20 cellular contexts compared by ENCODE assay signal in genomic region chr6:11828185-11828897, GRCh38. TPM values are rescaled to one million over a fixed set of nuclear protein-coding genes. Genes with fewer than 3 reads are reported as not detected.
DNase-seq lines count a peak whose midpoint lies in the region; ATAC-seq and TF ChIP-seq lines count a peak whose summit lies in the region.
"Had no signal": no experiment of that assay in that cellular context is flagged by ENCODE, and none has a peak within 500 bp of the region (broad histone marks: within the 10 kb centered on the region; RNA-seq: fewer than 3 reads in every experiment).

No MANE protein-coding gene starts in this region.

- no peak overlapping the region for H3K56ac ChIP-seq in IMR-90 (ENCODE audit: extremely low read depth, insufficient read depth, low read length)

- POLR2A ChIA-PET in IMR-90 (lab: Charles Lee; ENCODE audit: unreplicated experiment) = no interaction called here

- H3K9ac ChIP-seq in IMR-90 (ENCODE audit: low read depth, low read length) = no peak overlapping the region

- H2BK15ac ChIP-seq in IMR-90 (ENCODE audit: low read depth, low read length) = no peak overlapping the region

- BruUV-seq in IMR-90 (replicated peaks; lab: Mats Ljungman, UMichigan) = no TSS peak

- H2AK9ac ChIP-seq in IMR-90 (replicated peaks; ENCODE audit: low read depth, low read length, poor library complexity) = no peak overlapping the region

- CTCF ChIA-PET in IMR-90 (lab: Yijun Ruan, JAX) = no interaction called here

- in situ Hi-C loops in GM13976 (cut with MboI; ENCODE audit: low sequenced_read_pairs, unreplicated experiment) (loop anchor here (10.0 kb wide), 1 partner anchor 94 kb away; no protein-coding TSS in a partner anchor), IMR-90 (cut with MboI; ENCODE audit: low sequenced_read_pairs) (no loop called here)

- H3K27ac ChIP-seq in IMR-90 (ENCODE audit: insufficient read depth, low read length) = no peak overlapping the region
- no peak overlapping the region for H3K27ac ChIP-seq in right lobe of liver
- H3K27ac ChIP-seq: breast epithelium, psoas muscle had no signal

- no peak overlapping the region for H3K4me3 ChIP-seq in IMR-90 (ENCODE audit: insufficient read depth, low read depth, low read length)
- no peak overlapping the region for H3K4me3 ChIP-seq in right lobe of liver
- H3K4me3 ChIP-seq: breast epithelium, psoas muscle had no signal

- no peak overlapping the region for H3K4ac ChIP-seq in IMR-90 (ENCODE audit: low read depth, low read length)

- DNase-seq in GM13976 (ENCODE audit: low spot score) (peak; percentile 49), IMR-90 (peak; percentile 11), SIG-M5 treated with dmso at 0.1 percent for 504 hours (lab: John Stamatoyannopoulos, UW; ENCODE audit: unreplicated experiment) (peak; percentile 70), pons (ENCODE audit: low spot score) (peak; percentile 35), OCI-M2 (lab: John Stamatoyannopoulos, UW; ENCODE audit: unreplicated experiment) (no peak), right lobe of liver (no peak), HuH-7 (ENCODE audit: low spot score) (no peak)
- no peak for DNase-seq in activated naive CD4-positive, alpha-beta T cell (lab: John Stamatoyannopoulos, UW)
- DNase-seq: activated CD4-positive, alpha-beta T cell treated with anti-CD3 and anti-CD28 coated beads, Interleukin-2, amount 50 U/mL, for 1 hour; activated naive CD8-positive, alpha-beta T cell treated with anti-CD3 and anti-CD28 coated beads, Interleukin-2, amount 10 ng/mL, durations not matched to agents 7 days and 5 days; activated T-cell treated with anti-CD3 and anti-CD28 coated beads, Interleukin-2, amount 50 U/mL, for 24 hours; DMS 273 treated with DMSO at 0.1 percent for 48 hours; HCEC 1CT; left colon; NCI-H1105; NCI-H2227 treated with DMSO at 0.1 percent for 48 hours; psoas muscle had no signal

- WGBS in IMR-90 (ENCODE audit: extremely low coverage in 2 of 2, insufficient read length in 1 of 2), 2 experiments = no CpG with 5 or more reads among the region's 6 CpGs
- 73% methylated on average over 5 of the region's 6 CpGs for WGBS in right lobe of liver (ENCODE audit: insufficient coverage, low coverage, low lambda C conversion rate, missing lambda C conversion rate)

- no peak for TF ChIP-seq POLR2A in IMR-90 (IDR thresholded peaks at IDR 0.05; ENCODE audit: low read depth, low read length)
- TF ChIP-seq POLR2A in right lobe of liver (IDR thresholded peaks at IDR 0.05) = no peak

- H3K18ac ChIP-seq in IMR-90 (ENCODE audit: low read depth, low read length) = no peak overlapping the region

- no peaks in the 10 kb centered on the region for H3K9me1 ChIP-seq in IMR-90 (ENCODE audit: insufficient read depth, low read length)

- H2AFZ ChIP-seq in IMR-90 (replicated peaks; ENCODE audit: low read length, poor library complexity) = no peak overlapping the region

- no peaks in the 10 kb centered on the region for H3K79me1 ChIP-seq in IMR-90 (ENCODE audit: low read depth in 1 of 2, low read length in 2 of 2)

- dilution Hi-C loops in IMR-90 (cut with HindIII; ENCODE audit: low sequenced_read_pairs, unreplicated experiment) = no loop called here

- H2BK5ac ChIP-seq in IMR-90 (ENCODE audit: low read depth, low read length, poor library complexity, severe bottlenecking) = no peak overlapping the region

- H3K4me2 ChIP-seq in IMR-90 (ENCODE audit: low read depth, low read length) = no peak overlapping the region

- intact Hi-C loops in IMR-90 (cut with micrococcal nuclease) (no loop called here), right lobe of liver (cut with DNase I) (no loop called here)

- TF ChIP-seq RAD21 in IMR-90 (IDR thresholded peaks at IDR 0.05; ENCODE audit: low read length) = no peak

- ATAC-seq in IMR-90 (ENCODE audit: low read depth) (no peak), right lobe of liver (no peak)
- ATAC-seq: HepG2, left colon, psoas muscle, SK-N-SH treated with all-trans-retinoic acid at 6 μM for 48 hours had no signal

- H3K4me1 ChIP-seq in IMR-90 (ENCODE audit: control insufficient read depth, insufficient read depth, low read length) = no peaks in the 10 kb centered on the region
- peaks cover 0 to 2% (median under 1%) of the 10 kb centered on the region in 4 donors for H3K4me1 ChIP-seq in right lobe of liver
- H3K4me1 ChIP-seq: breast epithelium, psoas muscle had no signal

- no peak overlapping the region for H2AK5ac ChIP-seq in IMR-90 (ENCODE audit: low read depth, low read length)

- H3K27me3 ChIP-seq in IMR-90 (ENCODE audit: control insufficient read depth, insufficient read depth, low read length) (no peaks in the 10 kb centered on the region), right lobe of liver (no peaks in the 10 kb centered on the region)
- H3K27me3 ChIP-seq: breast epithelium had no signal

- H4K91ac ChIP-seq in IMR-90 (ENCODE audit: insufficient read depth, low read depth, low read length) = no peak overlapping the region

- H2BK20ac ChIP-seq in IMR-90 (ENCODE audit: low read depth, low read length) = no peak overlapping the region

- H2BK120ac ChIP-seq in IMR-90 (ENCODE audit: low read depth, low read length) = no peak overlapping the region

- H4K20me1 ChIP-seq in IMR-90 (ENCODE audit: insufficient read depth, low read length) = no peaks in the 10 kb centered on the region

- no peak overlapping the region for H4K8ac ChIP-seq in IMR-90 (ENCODE audit: low read depth in 2 of 2, low read length in 2 of 2)

- H3K23ac ChIP-seq in IMR-90 (ENCODE audit: low read depth, low read length) = no peak overlapping the region

- peak overlapping the region; percentile 15; the same call in 1 of the 2 replicates for H3K14ac ChIP-seq in IMR-90 (replicated peaks; ENCODE audit: low read depth, low read length)

- no peak for TF ChIP-seq CTCF in GM13976 (IDR thresholded peaks at IDR 0.05; ENCODE audit: borderline replicate concordance, control extremely low read depth, extremely low read depth, insufficient read depth, missing control alignments)
- TF ChIP-seq CTCF in IMR-90 (conservative IDR thresholded peaks at IDR 0.05; ENCODE audit: low read depth, low read length) = no peak
- no peak for TF ChIP-seq CTCF in right lobe of liver (IDR thresholded peaks at IDR 0.05)

- no peak overlapping the region for H4K5ac ChIP-seq in IMR-90 (ENCODE audit: low read depth, low read length)

- H3K36me3 ChIP-seq in IMR-90 (ENCODE audit: control insufficient read depth, insufficient read depth, low read length) (no peaks in the 10 kb centered on the region), right lobe of liver (no peaks in the 10 kb centered on the region)
- H3K36me3 ChIP-seq: breast epithelium had no signal

- H3K9me3 ChIP-seq in IMR-90 (ENCODE audit: control insufficient read depth, insufficient read depth, low read length) = no peaks in the 10 kb centered on the region
- H3K9me3 ChIP-seq in right lobe of liver = no peaks in the 10 kb centered on the region
- H3K9me3 ChIP-seq: breast epithelium, psoas muscle had no signal

TF ChIP-seq in IMR-90, 13 proteins besides CTCF, POLR2A, EP300 and RAD21:
- TF ChIP-seq BHLHE40 (IDR thresholded peaks at IDR 0.05; ENCODE audit: low read depth, low read length) (no peak), RCOR1 (IDR thresholded peaks at IDR 0.05; ENCODE audit: insufficient replicate concordance, low read length) (no peak)

RNA-seq across cellular contexts. Expression of gene ADTRP, which starts 49.7 kb away (rescaled TPM):
- total RNA-seq in IMR-90 (2012; rRNA removed) (0.72 and 0.83 TPM in 2 replicates), right lobe of liver (1 to 10 TPM in 2 of 6 experiments, under 1 TPM in 3, not detected in 1; 0.46 to 1.9 (median 0.92) TPM)
- 0.14 and 0.50 TPM in 2 replicates for polyA plus RNA-seq in IMR-90 (2012; rRNA removed)
- polyA plus RNA-seq in IMR-90 (2012; cell fraction: cytosol; rRNA removed) = 0.11 and 0.35 TPM in 2 replicates
- polyA plus RNA-seq in IMR-90 (2012; cell fraction: nucleus; rRNA removed; ENCODE audit: low replicate concordance) = 0.32 and 0.88 TPM in 2 replicates
- total RNA-seq: HepG2, psoas muscle had no signal
- polyA plus RNA-seq: HepG2 had no signal

Comparison
In these comparisons a context has a peak if more than half of its experiments do, and no peak if none do; other contexts are left out.
1. DNase-seq: peak in GM13976 (single experiment), IMR-90 (single experiment), SIG-M5 treated with dmso at 0.1 percent for 504 hours (single experiment) and pons (single experiment); none in OCI-M2 (single experiment), activated naive CD4-positive, alpha-beta T cell (0 of 4), right lobe of liver (0 of 3) and HuH-7 (single experiment).